In genomic region chr6:146543211-146543939, GRCh38 we compare ENCODE assay signal across 7 cellular contexts. TPM values are rescaled to one million over a fixed set of nuclear protein-coding genes. Genes with fewer than 3 reads are reported as not detected.
DNase-seq lines count a peak whose midpoint lies in the region; TF ChIP-seq lines count a peak whose summit lies in the region.

Gene RAB32, plus strand, starts transcription at chr6:146543833. Its CDS starts 39 bp downstream, at chr6:146543872.

- TF ChIP-seq CTCF in GM12874 (IDR thresholded peaks at IDR 0.05; ENCODE audit: insufficient read depth, low read depth, low read length) (peak; percentile 46; the same call in 1 of the 2 replicates), esophagus squamous epithelium (IDR thresholded peaks at IDR 0.05) (peak in 5 of 6 experiments; percentile 57 to 71 (median 68))

- WGBS in esophagus squamous epithelium, 2 donors: 47 to 50% methylated on average over 3 to 5 of the region's 86 CpGs
- WGBS in thymus: under 1% methylated on average over 86 of the region's 86 CpGs

- peak within 1 kb of the TSS; percentile 82 to 98 (median 92) for H3K27ac ChIP-seq in esophagus squamous epithelium
- H3K27ac ChIP-seq in thymus (ENCODE audit: low read depth): peak within 1 kb of the TSS; percentile 88

- peak in 2 of 4 donors; percentile 68 to 75 for TF ChIP-seq POLR2A in esophagus squamous epithelium (IDR thresholded peaks at IDR 0.05)

- H3K9me3 ChIP-seq in esophagus squamous epithelium: no peaks in the 10 kb centered on the region
- no peaks in the 10 kb centered on the region for H3K9me3 ChIP-seq in mononuclear cell (ENCODE audit: low read depth, low read length)
- no peaks in the 10 kb centered on the region for H3K9me3 ChIP-seq in thymus (ENCODE audit: control insufficient read depth)

- intact Hi-C loops in esophagus squamous epithelium (cut with DNase I): loop anchor here (10.0 kb wide), 1 partner anchor 151 kb away; no protein-coding TSS in a partner anchor

- H3K4me3 ChIP-seq in H7 (ENCODE audit: insufficient read depth, low read depth, low read length) (peak within 1 kb of the TSS; percentile 79), esophagus squamous epithelium (peak within 1 kb of the TSS; percentile 46 to 81 (median 60)), mononuclear cell (ENCODE audit: low read length) (peak within 1 kb of the TSS; percentile 69), thymus (ENCODE audit: low read length) (peak within 1 kb of the TSS; percentile 85)

- H3K4me1 ChIP-seq in esophagus squamous epithelium (peaks cover 13 to 46% (median 16%) of the 10 kb centered on the region in 3 donors), mononuclear cell (ENCODE audit: insufficient read depth, low read length) (peaks cover 14% of the 10 kb centered on the region), thymus (ENCODE audit: control insufficient read depth, insufficient read depth, low read length) (peaks cover 18% of the 10 kb centered on the region)

- DNase-seq in H7 (peak; percentile 89), LoVo (ENCODE audit: low spot score) (peak; percentile 73), esophagus squamous epithelium (lab: John Stamatoyannopoulos, UW) (peak; percentile 28)
- peak; percentile 59 for DNase-seq in activated CD8-positive, alpha-beta memory T cell treated with anti-CD3 and anti-CD28 coated beads for 24 hours

- H3K36me3 ChIP-seq in H7 (replicated peaks; ENCODE audit: control insufficient read depth, insufficient read depth, low read length) (no peaks in the 10 kb centered on the region), esophagus squamous epithelium (no peaks in the 10 kb centered on the region), thymus (ENCODE audit: control insufficient read depth, insufficient read depth) (no peaks in the 10 kb centered on the region)

- no peaks in the 10 kb centered on the region; the same call in 1 of the 2 replicates for H3K27me3 ChIP-seq in H7 (ENCODE audit: control insufficient read depth, insufficient read depth, low read length)
- peaks cover 0 to 24% (median 0%) of the 10 kb centered on the region in 4 donors for H3K27me3 ChIP-seq in esophagus squamous epithelium
- no peaks in the 10 kb centered on the region for H3K27me3 ChIP-seq in mononuclear cell (ENCODE audit: insufficient read depth, low read length)
- no peaks in the 10 kb centered on the region for H3K27me3 ChIP-seq in thymus (ENCODE audit: control insufficient read depth, insufficient read depth)

RNA-seq across cellular contexts. Expression of gene RAB32, which starts in this region (rescaled TPM):
- total RNA-seq in H7 (2014; rRNA removed; shearing (Covaris generic)): 7.6 and 10.5 TPM in 2 replicates
- total RNA-seq in esophagus squamous epithelium (10 to 100 TPM in 1 of 4 donors, 1 to 10 TPM in 2, under 1 TPM in 1; 0.34 to 18.3 (median 5.5) TPM), mononuclear cell (37.6 TPM)
- polyA plus RNA-seq in thymus: 41.3 TPM

Comparison
In these comparisons a context has a peak if more than half of its experiments do, and no peak if none do; other contexts are left out.
1. Peak in every context shown above with its lines: DNase-seq, H3K4me3 ChIP-seq and H3K27ac ChIP-seq.
2. DNase-seq: peak in every context shown above with its lines; median percentile 89 in H7; 73 in LoVo; 59 in activated CD8-positive, alpha-beta memory T cell treated with anti-CD3 and anti-CD28 coated beads for 24 hours; 28 in esophagus squamous epithelium.